ENCODE assay signal across 1 cellular context in the genomic region with DNA sequence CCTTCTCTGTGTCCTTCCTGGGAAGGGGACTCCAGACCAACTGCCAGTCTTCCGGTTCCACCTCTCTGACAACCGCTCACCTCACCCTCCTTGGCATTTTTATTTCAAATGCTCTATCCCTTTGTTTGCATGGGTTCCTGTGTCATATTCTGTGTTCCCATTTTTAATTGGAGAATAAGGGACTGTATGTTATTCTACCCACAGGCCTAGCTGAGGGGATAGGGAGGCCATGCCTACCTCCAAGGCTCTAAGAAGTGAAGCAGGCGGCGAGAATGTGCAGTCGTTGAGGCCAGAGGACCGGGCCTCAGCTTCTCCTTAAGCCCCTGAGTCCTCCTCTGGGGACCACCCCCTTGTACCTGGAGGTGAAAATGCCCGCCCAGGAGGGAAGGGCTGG.
TF ChIP-seq lines count a peak whose summit lies in the region.

No MANE protein-coding gene starts in this region.

TF ChIP-seq in K562, 482 proteins besides CTCF, POLR2A, EP300 and RAD21 (continued from another document):
- TF ChIP-seq, protein P1, sequence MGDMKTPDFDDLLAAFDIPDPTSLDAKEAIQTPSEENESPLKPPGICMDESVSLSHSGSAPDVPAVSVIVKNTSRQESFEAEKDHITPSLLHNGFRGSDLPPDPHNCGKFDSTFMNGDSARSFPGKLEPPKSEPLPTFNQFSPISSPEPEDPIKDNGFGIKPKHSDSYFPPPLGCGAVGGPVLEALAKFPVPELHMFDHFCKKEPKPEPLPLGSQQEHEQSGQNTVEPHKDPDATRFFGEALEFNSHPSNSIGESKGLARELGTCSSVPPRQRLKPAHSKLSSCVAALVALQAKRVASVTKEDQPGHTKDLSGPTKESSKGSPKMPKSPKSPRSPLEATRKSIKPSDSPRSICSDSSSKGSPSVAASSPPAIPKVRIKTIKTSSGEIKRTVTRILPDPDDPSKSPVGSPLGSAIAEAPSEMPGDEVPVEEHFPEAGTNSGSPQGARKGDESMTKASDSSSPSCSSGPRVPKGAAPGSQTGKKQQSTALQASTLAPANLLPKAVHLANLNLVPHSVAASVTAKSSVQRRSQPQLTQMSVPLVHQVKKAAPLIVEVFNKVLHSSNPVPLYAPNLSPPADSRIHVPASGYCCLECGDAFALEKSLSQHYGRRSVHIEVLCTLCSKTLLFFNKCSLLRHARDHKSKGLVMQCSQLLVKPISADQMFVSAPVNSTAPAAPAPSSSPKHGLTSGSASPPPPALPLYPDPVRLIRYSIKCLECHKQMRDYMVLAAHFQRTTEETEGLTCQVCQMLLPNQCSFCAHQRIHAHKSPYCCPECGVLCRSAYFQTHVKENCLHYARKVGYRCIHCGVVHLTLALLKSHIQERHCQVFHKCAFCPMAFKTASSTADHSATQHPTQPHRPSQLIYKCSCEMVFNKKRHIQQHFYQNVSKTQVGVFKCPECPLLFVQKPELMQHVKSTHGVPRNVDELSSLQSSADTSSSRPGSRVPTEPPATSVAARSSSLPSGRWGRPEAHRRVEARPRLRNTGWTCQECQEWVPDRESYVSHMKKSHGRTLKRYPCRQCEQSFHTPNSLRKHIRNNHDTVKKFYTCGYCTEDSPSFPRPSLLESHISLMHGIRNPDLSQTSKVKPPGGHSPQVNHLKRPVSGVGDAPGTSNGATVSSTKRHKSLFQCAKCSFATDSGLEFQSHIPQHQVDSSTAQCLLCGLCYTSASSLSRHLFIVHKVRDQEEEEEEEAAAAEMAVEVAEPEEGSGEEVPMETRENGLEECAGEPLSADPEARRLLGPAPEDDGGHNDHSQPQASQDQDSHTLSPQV (IDR thresholded peaks at IDR 0.05) = 0 out of 2 replicates have a peak, but pooled peaks have one; percentile 28
- TF ChIP-seq, protein P2, sequence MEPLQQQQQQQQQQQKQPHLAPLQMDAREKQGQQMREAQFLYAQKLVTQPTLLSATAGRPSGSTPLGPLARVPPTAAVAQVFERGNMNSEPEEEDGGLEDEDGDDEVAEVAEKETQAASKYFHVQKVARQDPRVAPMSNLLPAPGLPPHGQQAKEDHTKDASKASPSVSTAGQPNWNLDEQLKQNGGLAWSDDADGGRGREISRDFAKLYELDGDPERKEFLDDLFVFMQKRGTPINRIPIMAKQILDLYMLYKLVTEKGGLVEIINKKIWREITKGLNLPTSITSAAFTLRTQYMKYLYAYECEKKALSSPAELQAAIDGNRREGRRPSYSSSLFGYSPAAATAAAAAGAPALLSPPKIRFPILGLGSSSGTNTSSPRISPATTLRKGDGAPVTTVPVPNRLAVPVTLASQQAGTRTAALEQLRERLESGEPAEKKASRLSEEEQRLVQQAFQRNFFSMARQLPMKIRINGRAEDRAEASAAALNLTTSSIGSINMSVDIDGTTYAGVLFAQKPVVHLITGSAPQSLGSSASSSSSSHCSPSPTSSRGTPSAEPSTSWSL (CRISPR knock-in tag; IDR thresholded peaks at IDR 0.05; ENCODE audit: borderline replicate concordance) = no peak
- TF ChIP-seq RBBP5 (IDR thresholded peaks at IDR 0.05; ENCODE audit: borderline replicate concordance, insufficient read depth, low read length, poor library complexity, severe bottlenecking) (no peak), NFIX (CRISPR knock-in tag; IDR thresholded peaks at IDR 0.05; ENCODE audit: low read depth) (no peak), ZNF174 (CRISPR knock-in tag; IDR thresholded peaks at IDR 0.05) (no peak), SREBF1 (IDR thresholded peaks at IDR 0.05; ENCODE audit: borderline replicate concordance, low read depth, low read length) (no peak)
- TF ChIP-seq, protein P3, sequence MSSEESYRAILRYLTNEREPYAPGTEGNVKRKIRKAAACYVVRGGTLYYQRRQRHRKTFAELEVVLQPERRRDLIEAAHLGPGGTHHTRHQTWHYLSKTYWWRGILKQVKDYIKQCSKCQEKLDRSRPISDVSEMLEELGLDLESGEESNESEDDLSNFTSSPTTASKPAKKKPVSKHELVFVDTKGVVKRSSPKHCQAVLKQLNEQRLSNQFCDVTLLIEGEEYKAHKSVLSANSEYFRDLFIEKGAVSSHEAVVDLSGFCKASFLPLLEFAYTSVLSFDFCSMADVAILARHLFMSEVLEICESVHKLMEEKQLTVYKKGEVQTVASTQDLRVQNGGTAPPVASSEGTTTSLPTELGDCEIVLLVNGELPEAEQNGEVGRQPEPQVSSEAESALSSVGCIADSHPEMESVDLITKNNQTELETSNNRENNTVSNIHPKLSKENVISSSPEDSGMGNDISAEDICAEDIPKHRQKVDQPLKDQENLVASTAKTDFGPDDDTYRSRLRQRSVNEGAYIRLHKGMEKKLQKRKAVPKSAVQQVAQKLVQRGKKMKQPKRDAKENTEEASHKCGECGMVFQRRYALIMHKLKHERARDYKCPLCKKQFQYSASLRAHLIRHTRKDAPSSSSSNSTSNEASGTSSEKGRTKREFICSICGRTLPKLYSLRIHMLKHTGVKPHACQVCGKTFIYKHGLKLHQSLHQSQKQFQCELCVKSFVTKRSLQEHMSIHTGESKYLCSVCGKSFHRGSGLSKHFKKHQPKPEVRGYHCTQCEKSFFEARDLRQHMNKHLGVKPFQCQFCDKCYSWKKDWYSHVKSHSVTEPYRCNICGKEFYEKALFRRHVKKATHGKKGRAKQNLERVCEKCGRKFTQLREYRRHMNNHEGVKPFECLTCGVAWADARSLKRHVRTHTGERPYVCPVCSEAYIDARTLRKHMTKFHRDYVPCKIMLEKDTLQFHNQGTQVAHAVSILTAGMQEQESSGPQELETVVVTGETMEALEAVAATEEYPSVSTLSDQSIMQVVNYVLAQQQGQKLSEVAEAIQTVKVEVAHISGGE (CRISPR knock-in tag; IDR thresholded peaks at IDR 0.05) = 0 out of 6 replicates have a peak, but pooled peaks of 1 of the 3 experiments have one; percentile 9
